Comparison of ENCODE assay signal across 7 cellular contexts in genomic region chr18:13608024-13608562, GRCh38.
DNase-seq lines count a peak whose midpoint lies in the region; ATAC-seq and TF ChIP-seq lines count a peak whose summit lies in the region.
"Not testable (repeated sequence)": the region's sequence is repeated elsewhere in the genome, so short reads cannot be mapped to it uniquely, and the experiment has no call there.

No MANE protein-coding gene starts in this region.

- intact Hi-C loops in activated CD4-positive, alpha-beta memory T cell treated with anti-CD3 and anti-CD28 coated beads for 36 hours (cut with micrococcal nuclease): not testable (repeated sequence)

- not testable (repeated sequence) for H3K9me3 ChIP-seq in DND-41 (ENCODE audit: insufficient read depth, low read length, severe bottlenecking); Loucy (ENCODE audit: insufficient read depth, low read depth, low read length)

- H3K4me3 ChIP-seq in DND-41 (ENCODE audit: low read depth in 1 of 2, low read length in 2 of 2) (peak overlapping the region in 1 of 2 experiments; percentile 12; a peak in 1 of 4 replicates), Loucy (ENCODE audit: low read length, poor library complexity, severe bottlenecking) (peak overlapping the region; percentile 19)

- DNase-seq in DND-41 (peak; percentile 88), immature natural killer cell (peak in 1 of 3 donors; percentile 44)
- peak; percentile 2 for DNase-seq in T-helper 2 cell treated with Interferon-gamma antibody and Interleukin-4, amounts not matched to agents 5 μg/mL and 100 μg/mL, for 36 hours (ENCODE audit: low spot score)
- DNase-seq in activated CD4-positive, alpha-beta memory T cell treated with anti-CD3 and anti-CD28 coated beads for 36 hours: peak; percentile 67
- peak; percentile 58 for DNase-seq in activated naive CD4-positive, alpha-beta T cell treated with Interleukin-2 at 50 U/mL for 16 hours
- DNase-seq in stimulated activated CD4-positive, alpha-beta T cell treated with anti-CD3 and anti-CD28 coated beads, Interleukin-4, amount 100 ng/mL, for 1 hour: peak; percentile 44

- H3K9me2 ChIP-seq in Loucy (replicated peaks; ENCODE audit: low read depth, low read length): not testable (repeated sequence)

- H3K36me3 Mint-ChIP-seq in T-helper 2 cell treated with Interferon-gamma antibody and Interleukin-4, amounts not matched to agents 5 μg/mL and 100 μg/mL, for 36 hours (ENCODE audit: low read depth): peaks cover 13% of the 10 kb centered on the region
- not testable (repeated sequence) for H3K36me3 Mint-ChIP-seq in activated CD4-positive, alpha-beta memory T cell treated with anti-CD3 and anti-CD28 coated beads for 36 hours; immature natural killer cell

- H3K4me1 ChIP-seq in DND-41 (ENCODE audit: insufficient read depth, low read length): peaks cover 91% of the 10 kb centered on the region
- peaks cover 77% of the 10 kb centered on the region for H3K4me1 ChIP-seq in Loucy (ENCODE audit: insufficient read depth, low read length, poor library complexity, severe bottlenecking)

- not testable (repeated sequence) for H3K36me3 ChIP-seq in DND-41 (ENCODE audit: insufficient read depth, low read length); Loucy (ENCODE audit: insufficient read depth, low read length)

- CTCF ChIA-PET in activated CD4-positive, alpha-beta memory T cell treated with anti-CD3 and anti-CD28 coated beads for 36 hours (lab: Charles Lee): interaction anchor here (0.6 to 9.5 kb wide), 4 partner anchors 10 to 392 kb away, joined by 3 to 86 read pairs (median 6); no protein-coding TSS in a partner anchor

- H3F3A ChIP-seq in Loucy (ENCODE audit: low read depth): peaks cover 13% of the 10 kb centered on the region; the same call in 1 of the 2 replicates

- peak overlapping the region; percentile 85 for H3K27ac ChIP-seq in DND-41 (ENCODE audit: low read length)

- H3K9ac ChIP-seq in DND-41 (ENCODE audit: low read depth, low read length) (peak overlapping the region; percentile 42), Loucy (ENCODE audit: low read depth, low read length, poor library complexity, severe bottlenecking) (peak overlapping the region; percentile 38)

- not testable (repeated sequence) for H3K9me3 Mint-ChIP-seq in T-helper 2 cell treated with Interferon-gamma antibody and Interleukin-4, amounts not matched to agents 5 μg/mL and 100 μg/mL, for 36 hours; activated CD4-positive, alpha-beta memory T cell treated with anti-CD3 and anti-CD28 coated beads for 36 hours; immature natural killer cell

- peaks cover 70% of the 10 kb centered on the region for H3K79me2 ChIP-seq in DND-41 (ENCODE audit: insufficient read depth, low read length)
- peaks cover 20% of the 10 kb centered on the region for H3K79me2 ChIP-seq in Loucy (ENCODE audit: insufficient read depth, low read length)

- peak overlapping the region; percentile 45 for H3K4me2 ChIP-seq in DND-41 (ENCODE audit: insufficient read depth, low read length)
- H3K4me2 ChIP-seq in Loucy (ENCODE audit: low read depth, low read length, poor library complexity, severe bottlenecking): peak overlapping the region; percentile 66

- not testable (repeated sequence) for H3K27me3 ChIP-seq in DND-41 (ENCODE audit: insufficient read depth, low read length, poor library complexity); Loucy (ENCODE audit: insufficient read depth, low read length, poor library complexity, severe bottlenecking)

- POLR2A ChIA-PET in activated CD4-positive, alpha-beta memory T cell treated with anti-CD3 and anti-CD28 coated beads for 36 hours (lab: Charles Lee): interaction anchor here (0.6 to 2.5 kb wide), 8 partner anchors 9 to 50 kb away, joined by 3 to 12 read pairs (median 4); no protein-coding TSS in a partner anchor

- H3K4me1 Mint-ChIP-seq in T-helper 2 cell treated with Interferon-gamma antibody and Interleukin-4, amounts not matched to agents 5 μg/mL and 100 μg/mL, for 36 hours (ENCODE audit: low read depth): peaks cover 51% of the 10 kb centered on the region
- peaks cover 51% of the 10 kb centered on the region for H3K4me1 Mint-ChIP-seq in activated CD4-positive, alpha-beta memory T cell treated with anti-CD3 and anti-CD28 coated beads for 36 hours (ENCODE audit: low read depth)
- peaks cover 41 to 46% of the 10 kb centered on the region in 2 donors for H3K4me1 Mint-ChIP-seq in immature natural killer cell

- peak; percentile 37 for ATAC-seq in DND-41 (ENCODE audit: insufficient read depth, low read depth)

- H3K27me3 Mint-ChIP-seq in T-helper 2 cell treated with Interferon-gamma antibody and Interleukin-4, amounts not matched to agents 5 μg/mL and 100 μg/mL, for 36 hours (ENCODE audit: low read depth); activated CD4-positive, alpha-beta memory T cell treated with anti-CD3 and anti-CD28 coated beads for 36 hours: not testable (repeated sequence)
- H3K27me3 Mint-ChIP-seq in immature natural killer cell (ENCODE audit: low read depth in 3 of 3): peaks cover 12 to 17% (median 13%) of the 10 kb centered on the region in 3 donors

- peak overlapping the region; percentile 34 for H3K4me3 Mint-ChIP-seq in T-helper 2 cell treated with Interferon-gamma antibody and Interleukin-4, amounts not matched to agents 5 μg/mL and 100 μg/mL, for 36 hours
- peak overlapping the region; percentile 69 for H3K4me3 Mint-ChIP-seq in activated CD4-positive, alpha-beta memory T cell treated with anti-CD3 and anti-CD28 coated beads for 36 hours
- H3K4me3 Mint-ChIP-seq in immature natural killer cell: peak overlapping the region in 3 of 5 donors; percentile 3 to 69 (median 38)

- H4K20me1 ChIP-seq in DND-41 (ENCODE audit: insufficient read depth, low read length); Loucy (ENCODE audit: insufficient read depth, low read length, poor library complexity, severe bottlenecking): not testable (repeated sequence)

- peak overlapping the region; percentile 55 for H3K27ac Mint-ChIP-seq in T-helper 2 cell treated with Interferon-gamma antibody and Interleukin-4, amounts not matched to agents 5 μg/mL and 100 μg/mL, for 36 hours
- peak overlapping the region; percentile 63 for H3K27ac Mint-ChIP-seq in activated CD4-positive, alpha-beta memory T cell treated with anti-CD3 and anti-CD28 coated beads for 36 hours
- peak overlapping the region in 1 of 6 donors; percentile 45 for H3K27ac Mint-ChIP-seq in immature natural killer cell

- H2AFZ ChIP-seq in DND-41 (ENCODE audit: low read depth, low read length); Loucy (ENCODE audit: low read length): not testable (repeated sequence)

- not testable (repeated sequence) for TF ChIP-seq CTCF in DND-41 (IDR thresholded peaks at IDR 0.05; ENCODE audit: borderline replicate concordance, extremely low read depth, low read length, poor library complexity, severe bottlenecking); Loucy (conservative IDR thresholded peaks at IDR 0.05; ENCODE audit: low read length)
